1 cellular context compared by ENCODE assay signal in the genomic region with DNA sequence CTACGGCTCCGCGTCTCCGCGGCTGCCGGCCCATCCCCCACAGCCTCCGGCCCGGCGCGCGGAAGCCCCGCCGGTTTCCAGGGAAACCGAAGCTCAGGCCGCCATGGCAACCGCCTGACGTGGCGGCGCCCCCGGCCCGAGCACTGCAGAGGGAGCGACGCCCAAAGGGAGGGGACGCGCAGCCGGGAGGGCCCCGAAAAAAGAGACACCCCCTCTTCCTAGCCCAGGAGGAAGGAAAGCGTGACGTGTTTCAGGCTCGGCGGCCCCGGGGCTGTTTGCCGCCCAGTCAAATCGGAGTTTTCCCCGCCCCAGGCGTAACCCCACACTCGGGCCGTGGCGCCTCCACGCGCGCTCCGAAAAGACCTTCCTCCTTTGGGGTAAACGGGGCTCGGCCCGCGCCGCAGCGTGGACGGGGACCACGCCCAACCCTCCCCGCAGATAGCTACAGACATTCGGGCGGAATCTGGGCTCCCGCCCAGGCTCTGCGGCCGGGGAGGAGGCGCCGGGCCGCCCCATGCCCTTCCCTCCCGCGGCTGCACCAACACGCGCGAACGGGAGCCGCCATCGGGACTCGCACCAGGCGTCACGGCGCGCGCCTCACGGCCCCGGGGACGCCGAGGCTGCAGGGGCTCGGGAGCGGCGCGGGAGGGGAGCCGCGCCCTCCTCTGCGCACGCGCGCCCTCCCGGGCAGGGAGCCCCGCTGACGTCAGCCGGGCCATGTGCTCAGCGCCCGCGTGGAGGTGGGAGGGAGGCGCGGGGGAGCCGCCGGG.
TF ChIP-seq lines count a peak whose summit lies in the region.

No MANE protein-coding gene starts in this region.

TF ChIP-seq in K562, 482 proteins besides CTCF, POLR2A, EP300 and RAD21 (continued from another document and continues in another):
- TF ChIP-seq, protein P1, sequence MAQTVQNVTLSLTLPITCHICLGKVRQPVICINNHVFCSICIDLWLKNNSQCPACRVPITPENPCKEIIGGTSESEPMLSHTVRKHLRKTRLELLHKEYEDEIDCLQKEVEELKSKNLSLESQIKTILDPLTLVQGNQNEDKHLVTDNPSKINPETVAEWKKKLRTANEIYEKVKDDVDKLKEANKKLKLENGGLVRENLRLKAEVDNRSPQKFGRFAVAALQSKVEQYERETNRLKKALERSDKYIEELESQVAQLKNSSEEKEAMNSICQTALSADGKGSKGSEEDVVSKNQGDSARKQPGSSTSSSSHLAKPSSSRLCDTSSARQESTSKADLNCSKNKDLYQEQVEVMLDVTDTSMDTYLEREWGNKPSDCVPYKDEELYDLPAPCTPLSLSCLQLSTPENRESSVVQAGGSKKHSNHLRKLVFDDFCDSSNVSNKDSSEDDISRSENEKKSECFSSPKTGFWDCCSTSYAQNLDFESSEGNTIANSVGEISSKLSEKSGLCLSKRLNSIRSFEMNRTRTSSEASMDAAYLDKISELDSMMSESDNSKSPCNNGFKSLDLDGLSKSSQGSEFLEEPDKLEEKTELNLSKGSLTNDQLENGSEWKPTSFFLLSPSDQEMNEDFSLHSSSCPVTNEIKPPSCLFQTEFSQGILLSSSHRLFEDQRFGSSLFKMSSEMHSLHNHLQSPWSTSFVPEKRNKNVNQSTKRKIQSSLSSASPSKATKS (CRISPR knock-in tag; IDR thresholded peaks at IDR 0.05), result no peak
- no peak for TF ChIP-seq ZFPM2 (CRISPR knock-in tag; IDR thresholded peaks at IDR 0.05)
- TF ChIP-seq SNIP1 (IDR thresholded peaks at IDR 0.05; ENCODE audit: low read depth), result no peak
- peak; percentile 91 for TF ChIP-seq MYC (IDR thresholded peaks at IDR 0.05; ENCODE audit: low read depth, low read length)
- no peak for TF ChIP-seq MYC (CRISPR knock-in tag; IDR thresholded peaks at IDR 0.05; ENCODE audit: borderline replicate concordance, low read depth)
- TF ChIP-seq ZEB2 (IDR thresholded peaks at IDR 0.05), result no peak
- TF ChIP-seq, protein P2, sequence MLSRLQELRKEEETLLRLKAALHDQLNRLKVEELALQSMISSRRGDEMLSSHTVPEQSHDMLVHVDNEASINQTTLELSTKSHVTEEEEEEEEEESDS (CRISPR knock-in tag; IDR thresholded peaks at IDR 0.05), result no peak
- TF ChIP-seq, protein P3, sequence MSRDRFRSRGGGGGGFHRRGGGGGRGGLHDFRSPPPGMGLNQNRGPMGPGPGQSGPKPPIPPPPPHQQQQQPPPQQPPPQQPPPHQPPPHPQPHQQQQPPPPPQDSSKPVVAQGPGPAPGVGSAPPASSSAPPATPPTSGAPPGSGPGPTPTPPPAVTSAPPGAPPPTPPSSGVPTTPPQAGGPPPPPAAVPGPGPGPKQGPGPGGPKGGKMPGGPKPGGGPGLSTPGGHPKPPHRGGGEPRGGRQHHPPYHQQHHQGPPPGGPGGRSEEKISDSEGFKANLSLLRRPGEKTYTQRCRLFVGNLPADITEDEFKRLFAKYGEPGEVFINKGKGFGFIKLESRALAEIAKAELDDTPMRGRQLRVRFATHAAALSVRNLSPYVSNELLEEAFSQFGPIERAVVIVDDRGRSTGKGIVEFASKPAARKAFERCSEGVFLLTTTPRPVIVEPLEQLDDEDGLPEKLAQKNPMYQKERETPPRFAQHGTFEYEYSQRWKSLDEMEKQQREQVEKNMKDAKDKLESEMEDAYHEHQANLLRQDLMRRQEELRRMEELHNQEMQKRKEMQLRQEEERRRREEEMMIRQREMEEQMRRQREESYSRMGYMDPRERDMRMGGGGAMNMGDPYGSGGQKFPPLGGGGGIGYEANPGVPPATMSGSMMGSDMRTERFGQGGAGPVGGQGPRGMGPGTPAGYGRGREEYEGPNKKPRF (IDR thresholded peaks at IDR 0.05; ENCODE audit: low read depth, low read length), result no peak
- TF ChIP-seq CHD4 (IDR thresholded peaks at IDR 0.05; ENCODE audit: insufficient read depth, insufficient replicate concordance, low read depth, low read length, poor library complexity, severe bottlenecking), result no peak
- no peak for TF ChIP-seq ZKSCAN3 (CRISPR knock-in tag; IDR thresholded peaks at IDR 0.05)
- no peak for TF ChIP-seq CBX3 (IDR thresholded peaks at IDR 0.05; ENCODE audit: borderline replicate concordance in 1 of 2, low read length in 2 of 2)
- no peak for TF ChIP-seq WHSC1 (IDR thresholded peaks at IDR 0.05; ENCODE audit: low read length)
- TF ChIP-seq L3MBTL2 (IDR thresholded peaks at IDR 0.05), result peak; percentile 75
- TF ChIP-seq FOXA1 (IDR thresholded peaks at IDR 0.05; ENCODE audit: borderline replicate concordance), result no peak
- no peak for TF ChIP-seq ZNF324 (CRISPR knock-in tag; IDR thresholded peaks at IDR 0.05)
- no peak for TF ChIP-seq ZNF766 (CRISPR knock-in tag; conservative IDR thresholded peaks at IDR 0.05)
- TF ChIP-seq, protein P4, sequence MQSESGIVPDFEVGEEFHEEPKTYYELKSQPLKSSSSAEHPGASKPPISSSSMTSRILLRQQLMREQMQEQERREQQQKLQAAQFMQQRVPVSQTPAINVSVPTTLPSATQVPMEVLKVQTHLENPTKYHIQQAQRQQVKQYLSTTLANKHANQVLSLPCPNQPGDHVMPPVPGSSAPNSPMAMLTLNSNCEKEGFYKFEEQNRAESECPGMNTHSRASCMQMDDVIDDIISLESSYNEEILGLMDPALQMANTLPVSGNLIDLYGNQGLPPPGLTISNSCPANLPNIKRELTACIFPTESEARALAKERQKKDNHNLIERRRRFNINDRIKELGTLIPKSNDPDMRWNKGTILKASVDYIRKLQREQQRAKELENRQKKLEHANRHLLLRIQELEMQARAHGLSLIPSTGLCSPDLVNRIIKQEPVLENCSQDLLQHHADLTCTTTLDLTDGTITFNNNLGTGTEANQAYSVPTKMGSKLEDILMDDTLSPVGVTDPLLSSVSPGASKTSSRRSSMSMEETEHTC (IDR thresholded peaks at IDR 0.05), result no peak
- TF ChIP-seq ZNF57 (CRISPR knock-in tag; IDR thresholded peaks at IDR 0.05), result no peak
- TF ChIP-seq, protein P5, sequence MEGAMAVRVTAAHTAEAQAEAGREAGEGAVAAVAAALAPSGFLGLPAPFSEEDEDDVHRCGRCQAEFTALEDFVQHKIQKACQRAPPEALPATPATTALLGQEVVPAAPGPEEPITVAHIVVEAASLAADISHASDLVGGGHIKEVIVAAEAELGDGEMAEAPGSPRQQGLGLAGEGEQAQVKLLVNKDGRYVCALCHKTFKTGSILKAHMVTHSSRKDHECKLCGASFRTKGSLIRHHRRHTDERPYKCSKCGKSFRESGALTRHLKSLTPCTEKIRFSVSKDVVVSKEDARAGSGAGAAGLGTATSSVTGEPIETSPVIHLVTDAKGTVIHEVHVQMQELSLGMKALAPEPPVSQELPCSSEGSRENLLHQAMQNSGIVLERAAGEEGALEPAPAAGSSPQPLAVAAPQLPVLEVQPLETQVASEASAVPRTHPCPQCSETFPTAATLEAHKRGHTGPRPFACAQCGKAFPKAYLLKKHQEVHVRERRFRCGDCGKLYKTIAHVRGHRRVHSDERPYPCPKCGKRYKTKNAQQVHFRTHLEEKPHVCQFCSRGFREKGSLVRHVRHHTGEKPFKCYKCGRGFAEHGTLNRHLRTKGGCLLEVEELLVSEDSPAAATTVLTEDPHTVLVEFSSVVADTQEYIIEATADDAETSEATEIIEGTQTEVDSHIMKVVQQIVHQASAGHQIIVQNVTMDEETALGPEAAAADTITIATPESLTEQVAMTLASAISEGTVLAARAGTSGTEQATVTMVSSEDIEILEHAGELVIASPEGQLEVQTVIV (CRISPR knock-in tag; IDR thresholded peaks at IDR 0.05; ENCODE audit: borderline replicate concordance), result no peak
- no peak for TF ChIP-seq KAT8 (IDR thresholded peaks at IDR 0.05; ENCODE audit: low read depth)
- no peak for TF ChIP-seq YBX1 (IDR thresholded peaks at IDR 0.05)
- TF ChIP-seq, protein P6, sequence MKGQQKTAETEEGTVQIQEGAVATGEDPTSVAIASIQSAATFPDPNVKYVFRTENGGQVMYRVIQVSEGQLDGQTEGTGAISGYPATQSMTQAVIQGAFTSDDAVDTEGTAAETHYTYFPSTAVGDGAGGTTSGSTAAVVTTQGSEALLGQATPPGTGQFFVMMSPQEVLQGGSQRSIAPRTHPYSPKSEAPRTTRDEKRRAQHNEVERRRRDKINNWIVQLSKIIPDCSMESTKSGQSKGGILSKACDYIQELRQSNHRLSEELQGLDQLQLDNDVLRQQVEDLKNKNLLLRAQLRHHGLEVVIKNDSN (CRISPR knock-in tag; IDR thresholded peaks at IDR 0.05), result no peak
- no peak for TF ChIP-seq NR4A1 (CRISPR knock-in tag; IDR thresholded peaks at IDR 0.05)
- no peak for TF ChIP-seq NR4A1 (tag; IDR thresholded peaks at IDR 0.05)
- TF ChIP-seq, protein P7, sequence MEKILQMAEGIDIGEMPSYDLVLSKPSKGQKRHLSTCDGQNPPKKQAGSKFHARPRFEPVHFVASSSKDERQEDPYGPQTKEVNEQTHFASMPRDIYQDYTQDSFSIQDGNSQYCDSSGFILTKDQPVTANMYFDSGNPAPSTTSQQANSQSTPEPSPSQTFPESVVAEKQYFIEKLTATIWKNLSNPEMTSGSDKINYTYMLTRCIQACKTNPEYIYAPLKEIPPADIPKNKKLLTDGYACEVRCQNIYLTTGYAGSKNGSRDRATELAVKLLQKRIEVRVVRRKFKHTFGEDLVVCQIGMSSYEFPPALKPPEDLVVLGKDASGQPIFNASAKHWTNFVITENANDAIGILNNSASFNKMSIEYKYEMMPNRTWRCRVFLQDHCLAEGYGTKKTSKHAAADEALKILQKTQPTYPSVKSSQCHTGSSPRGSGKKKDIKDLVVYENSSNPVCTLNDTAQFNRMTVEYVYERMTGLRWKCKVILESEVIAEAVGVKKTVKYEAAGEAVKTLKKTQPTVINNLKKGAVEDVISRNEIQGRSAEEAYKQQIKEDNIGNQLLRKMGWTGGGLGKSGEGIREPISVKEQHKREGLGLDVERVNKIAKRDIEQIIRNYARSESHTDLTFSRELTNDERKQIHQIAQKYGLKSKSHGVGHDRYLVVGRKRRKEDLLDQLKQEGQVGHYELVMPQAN (IDR thresholded peaks at IDR 0.05; ENCODE audit: borderline replicate concordance), result peak; percentile 63; the same call in 1 of the 2 replicates
- TF ChIP-seq, protein P8, sequence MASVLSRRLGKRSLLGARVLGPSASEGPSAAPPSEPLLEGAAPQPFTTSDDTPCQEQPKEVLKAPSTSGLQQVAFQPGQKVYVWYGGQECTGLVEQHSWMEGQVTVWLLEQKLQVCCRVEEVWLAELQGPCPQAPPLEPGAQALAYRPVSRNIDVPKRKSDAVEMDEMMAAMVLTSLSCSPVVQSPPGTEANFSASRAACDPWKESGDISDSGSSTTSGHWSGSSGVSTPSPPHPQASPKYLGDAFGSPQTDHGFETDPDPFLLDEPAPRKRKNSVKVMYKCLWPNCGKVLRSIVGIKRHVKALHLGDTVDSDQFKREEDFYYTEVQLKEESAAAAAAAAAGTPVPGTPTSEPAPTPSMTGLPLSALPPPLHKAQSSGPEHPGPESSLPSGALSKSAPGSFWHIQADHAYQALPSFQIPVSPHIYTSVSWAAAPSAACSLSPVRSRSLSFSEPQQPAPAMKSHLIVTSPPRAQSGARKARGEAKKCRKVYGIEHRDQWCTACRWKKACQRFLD (CRISPR knock-in tag; IDR thresholded peaks at IDR 0.05), result 0 out of 2 replicates have a peak, but pooled peaks have one; percentile 62
- 0 out of 2 replicates have a peak, but pooled peaks have one; percentile 5 for TF ChIP-seq NFIC (IDR thresholded peaks at IDR 0.05)
- TF ChIP-seq PURB (CRISPR knock-in tag; IDR thresholded peaks at IDR 0.05; ENCODE audit: low read depth), result no peak
- TF ChIP-seq FOXM1 (IDR thresholded peaks at IDR 0.05; ENCODE audit: low read depth), result no peak
- TF ChIP-seq FOXM1 (CRISPR knock-in tag; IDR thresholded peaks at IDR 0.05; ENCODE audit: low read depth), result no peak
- TF ChIP-seq ZNF140 (CRISPR knock-in tag; IDR thresholded peaks at IDR 0.05), result no peak
- no peak for TF ChIP-seq MEF2A (IDR thresholded peaks at IDR 0.05; ENCODE audit: control insufficient read depth, low read depth, low read length)
- TF ChIP-seq EZH2 (IDR thresholded peaks at IDR 0.05; ENCODE audit: borderline replicate concordance, low read depth, low read length), result no peak
- TF ChIP-seq, protein P9, sequence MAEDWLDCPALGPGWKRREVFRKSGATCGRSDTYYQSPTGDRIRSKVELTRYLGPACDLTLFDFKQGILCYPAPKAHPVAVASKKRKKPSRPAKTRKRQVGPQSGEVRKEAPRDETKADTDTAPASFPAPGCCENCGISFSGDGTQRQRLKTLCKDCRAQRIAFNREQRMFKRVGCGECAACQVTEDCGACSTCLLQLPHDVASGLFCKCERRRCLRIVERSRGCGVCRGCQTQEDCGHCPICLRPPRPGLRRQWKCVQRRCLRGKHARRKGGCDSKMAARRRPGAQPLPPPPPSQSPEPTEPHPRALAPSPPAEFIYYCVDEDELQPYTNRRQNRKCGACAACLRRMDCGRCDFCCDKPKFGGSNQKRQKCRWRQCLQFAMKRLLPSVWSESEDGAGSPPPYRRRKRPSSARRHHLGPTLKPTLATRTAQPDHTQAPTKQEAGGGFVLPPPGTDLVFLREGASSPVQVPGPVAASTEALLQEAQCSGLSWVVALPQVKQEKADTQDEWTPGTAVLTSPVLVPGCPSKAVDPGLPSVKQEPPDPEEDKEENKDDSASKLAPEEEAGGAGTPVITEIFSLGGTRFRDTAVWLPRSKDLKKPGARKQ (CRISPR knock-in tag; IDR thresholded peaks at IDR 0.05), result no peak
- TF ChIP-seq, protein P10, sequence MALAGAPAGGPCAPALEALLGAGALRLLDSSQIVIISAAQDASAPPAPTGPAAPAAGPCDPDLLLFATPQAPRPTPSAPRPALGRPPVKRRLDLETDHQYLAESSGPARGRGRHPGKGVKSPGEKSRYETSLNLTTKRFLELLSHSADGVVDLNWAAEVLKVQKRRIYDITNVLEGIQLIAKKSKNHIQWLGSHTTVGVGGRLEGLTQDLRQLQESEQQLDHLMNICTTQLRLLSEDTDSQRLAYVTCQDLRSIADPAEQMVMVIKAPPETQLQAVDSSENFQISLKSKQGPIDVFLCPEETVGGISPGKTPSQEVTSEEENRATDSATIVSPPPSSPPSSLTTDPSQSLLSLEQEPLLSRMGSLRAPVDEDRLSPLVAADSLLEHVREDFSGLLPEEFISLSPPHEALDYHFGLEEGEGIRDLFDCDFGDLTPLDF (CRISPR knock-in tag; IDR thresholded peaks at IDR 0.05), result peak; percentile 68; the same call in 1 of the 2 replicates
- no peak for TF ChIP-seq POLR3G (IDR thresholded peaks at IDR 0.05; ENCODE audit: extremely low read depth, insufficient read length, insufficient replicate concordance)
- TF ChIP-seq NR1H2 (CRISPR knock-in tag; IDR thresholded peaks at IDR 0.05), result no peak
- TF ChIP-seq ZNF668 (CRISPR knock-in tag; IDR thresholded peaks at IDR 0.05), result no peak
- no peak for TF ChIP-seq MYBL2 (IDR thresholded peaks at IDR 0.05; ENCODE audit: low read depth)
- TF ChIP-seq MYBL2 (CRISPR knock-in tag; IDR thresholded peaks at IDR 0.05; ENCODE audit: borderline replicate concordance), result no peak
- 0 out of 2 replicates have a peak, but pooled peaks have one; percentile 5 for TF ChIP-seq KLF16 (IDR thresholded peaks at IDR 0.05)
- TF ChIP-seq MTA3 (IDR thresholded peaks at IDR 0.05; ENCODE audit: borderline replicate concordance), result peak; percentile 74; the same call in 1 of the 2 replicates
- TF ChIP-seq SP2 (IDR thresholded peaks at IDR 0.05; ENCODE audit: extremely low read depth, low read depth, low read length, poor library complexity, severe bottlenecking), result no peak
- TF ChIP-seq GTF2E2 (tag; IDR thresholded peaks at IDR 0.05), result no peak
- TF ChIP-seq NR2C1 (IDR thresholded peaks at IDR 0.05), result no peak
- TF ChIP-seq NR2C1 (tag; IDR thresholded peaks at IDR 0.05), result no peak
- no peak for TF ChIP-seq HEY1 (CRISPR knock-in tag; IDR thresholded peaks at IDR 0.05; ENCODE audit: borderline replicate concordance)
